ENCODE assay signal across 9 cellular contexts in genomic region chr22:40046126-40046525, GRCh38. TPM values are rescaled to one million over a fixed set of nuclear protein-coding genes. Genes with fewer than 3 reads are reported as not detected.
DNase-seq lines count a peak whose midpoint lies in the region; ATAC-seq and TF ChIP-seq lines count a peak whose summit lies in the region.
"Had no signal": no experiment of that assay in that cellular context is flagged by ENCODE, and none has a peak within 500 bp of the region (broad histone marks: within the 10 kb centered on the region; RNA-seq: fewer than 3 reads in every experiment).

No MANE protein-coding gene starts in this region.

- no peak for ATAC-seq in heart right ventricle
- ATAC-seq in left ventricle myocardium superior: no peak
- no peak for ATAC-seq in lower lobe of right lung

- H3K4me1 Mint-ChIP-seq in activated naive CD4-positive, alpha-beta T cell treated with anti-CD3 and anti-CD28 coated beads for 36 hours (ENCODE audit: low read depth): peaks cover 39% of the 10 kb centered on the region

- TF ChIP-seq POLR2A in tibial nerve (IDR thresholded peaks at IDR 0.05): no peak

- 78 to 84% methylated on average over 9 of the region's 9 CpGs for WGBS in heart right ventricle, 2 donors
- 77 to 83% methylated on average over 9 of the region's 9 CpGs for WGBS in tibial nerve, 2 donors

- no peaks in the 10 kb centered on the region for H3K27me3 ChIP-seq in heart right ventricle
- no peaks in the 10 kb centered on the region for H3K27me3 ChIP-seq in lower lobe of right lung (ENCODE audit: low read depth)
- H3K27me3 ChIP-seq in tibial nerve: no peaks in the 10 kb centered on the region

- H3K4me3 ChIP-seq in heart right ventricle (peak overlapping the region in 9 of 10 donors; percentile 63 to 87 (median 76)), lower lobe of right lung (peak overlapping the region; percentile 75), tibial nerve (peak overlapping the region in 3 of 4 donors; percentile 57 to 88 (median 63))

- intact Hi-C loops in heart right ventricle (cut with DNase I) (loop anchor here in 8 of 10 donors (10.0 kb wide), 5 partner anchors 139 to 701 kb away; partner anchors contain the start of genes ADSL (in 2 of the 8) and SYNGR1 (in 1 of the 8)), left ventricle myocardium superior (cut with micrococcal nuclease) (no loop called here), lower lobe of right lung (cut with DNase I) (no loop called here)
- intact Hi-C loops in activated naive CD4-positive, alpha-beta T cell treated with anti-CD3 and anti-CD28 coated beads for 36 hours (cut with micrococcal nuclease): no loop called here

- peak overlapping the region; percentile 74 for H3K27ac Mint-ChIP-seq in activated naive CD4-positive, alpha-beta T cell treated with anti-CD3 and anti-CD28 coated beads for 36 hours

- no peaks in the 10 kb centered on the region for H3K27me3 Mint-ChIP-seq in activated naive CD4-positive, alpha-beta T cell treated with anti-CD3 and anti-CD28 coated beads for 36 hours (ENCODE audit: low read depth)

- CTCF ChIA-PET in activated naive CD4-positive, alpha-beta T cell treated with anti-CD3 and anti-CD28 coated beads for 36 hours (lab: Charles Lee): no interaction called here

- H3K9me3 Mint-ChIP-seq in activated naive CD4-positive, alpha-beta T cell treated with anti-CD3 and anti-CD28 coated beads for 36 hours: no peaks in the 10 kb centered on the region

- H3K9me3 ChIP-seq in heart right ventricle (no peaks in the 10 kb centered on the region), lower lobe of right lung (no peaks in the 10 kb centered on the region), tibial nerve (no peaks in the 10 kb centered on the region)

- peaks cover 2% of the 10 kb centered on the region for H3K36me3 Mint-ChIP-seq in activated naive CD4-positive, alpha-beta T cell treated with anti-CD3 and anti-CD28 coated beads for 36 hours (ENCODE audit: low read depth)

- H3K27ac ChIP-seq in heart right ventricle (no peak overlapping the region), lower lobe of right lung (no peak overlapping the region), tibial nerve (peak overlapping the region in 2 of 4 donors; percentile 67 to 99)

- H3K4me1 ChIP-seq in heart right ventricle: peaks cover 7 to 52% (median 43%) of the 10 kb centered on the region in 9 donors
- peaks cover 48% of the 10 kb centered on the region for H3K4me1 ChIP-seq in lower lobe of right lung
- H3K4me1 ChIP-seq in tibial nerve: peaks cover 2 to 66% (median 36%) of the 10 kb centered on the region in 4 donors

- TF ChIP-seq CTCF in heart right ventricle (IDR thresholded peaks at IDR 0.05) (no peak), lower lobe of right lung (IDR thresholded peaks at IDR 0.05) (no peak), tibial nerve (IDR thresholded peaks at IDR 0.05) (no peak)

- H3K36me3 ChIP-seq in heart right ventricle (no peaks in the 10 kb centered on the region), lower lobe of right lung (no peaks in the 10 kb centered on the region), tibial nerve (no peaks in the 10 kb centered on the region)

- no peak for TF ChIP-seq EP300 in tibial nerve (IDR thresholded peaks at IDR 0.05)

- no peak for DNase-seq in heart right ventricle
- no peak for DNase-seq in left ventricle myocardium superior
- DNase-seq in activated naive CD4-positive, alpha-beta T cell treated with anti-CD3 and anti-CD28 coated beads for 36 hours: peak; percentile 45
- DNase-seq in lower lobe of right lung: no peak
- DNase-seq in tibial nerve (ENCODE audit: low spot score in 2 of 2): no peak
- DNase-seq in DMS79 (lab: John Stamatoyannopoulos, UW): no peak
- DNase-seq in midbrain (lab: John Stamatoyannopoulos, UW): no peak
- DNase-seq in NCI-H2227 (lab: John Stamatoyannopoulos, UW; ENCODE audit: unreplicated experiment): no peak
- DNase-seq: hippocampal formation had no signal

- peak overlapping the region; percentile 71 for H3K4me3 Mint-ChIP-seq in activated naive CD4-positive, alpha-beta T cell treated with anti-CD3 and anti-CD28 coated beads for 36 hours

RNA-seq across cellular contexts. Expression of gene FAM83F, which starts 51.4 kb away (rescaled TPM):
- total RNA-seq in heart right ventricle: 1 to 10 TPM; 1.3 to 9.7 (median 3.1) TPM
- 1 to 10 TPM; 1.1 to 1.2 TPM for polyA plus RNA-seq in heart right ventricle
- 5.2 TPM for total RNA-seq in left ventricle myocardium superior
- 1 to 10 TPM; 1.8 to 1.9 TPM for total RNA-seq in activated naive CD4-positive, alpha-beta T cell treated with anti-CD3 and anti-CD28 coated beads for 36 hours
- 1.4 TPM for total RNA-seq in lower lobe of right lung
- 10 to 100 TPM in 2 of 4 donors, 1 to 10 TPM in 2; 8.2 to 11.2 (median 9.8) TPM for total RNA-seq in tibial nerve

Comparison
In these comparisons a context has a peak if more than half of its experiments do, and no peak if none do; other contexts are left out.
1. intact Hi-C loops: an anchor here in heart right ventricle (10.0 kb wide); none called in left ventricle myocardium superior, activated naive CD4-positive, alpha-beta T cell treated with anti-CD3 and anti-CD28 coated beads for 36 hours and lower lobe of right lung.